8 cellular contexts compared by ENCODE assay signal in the genomic region with DNA sequence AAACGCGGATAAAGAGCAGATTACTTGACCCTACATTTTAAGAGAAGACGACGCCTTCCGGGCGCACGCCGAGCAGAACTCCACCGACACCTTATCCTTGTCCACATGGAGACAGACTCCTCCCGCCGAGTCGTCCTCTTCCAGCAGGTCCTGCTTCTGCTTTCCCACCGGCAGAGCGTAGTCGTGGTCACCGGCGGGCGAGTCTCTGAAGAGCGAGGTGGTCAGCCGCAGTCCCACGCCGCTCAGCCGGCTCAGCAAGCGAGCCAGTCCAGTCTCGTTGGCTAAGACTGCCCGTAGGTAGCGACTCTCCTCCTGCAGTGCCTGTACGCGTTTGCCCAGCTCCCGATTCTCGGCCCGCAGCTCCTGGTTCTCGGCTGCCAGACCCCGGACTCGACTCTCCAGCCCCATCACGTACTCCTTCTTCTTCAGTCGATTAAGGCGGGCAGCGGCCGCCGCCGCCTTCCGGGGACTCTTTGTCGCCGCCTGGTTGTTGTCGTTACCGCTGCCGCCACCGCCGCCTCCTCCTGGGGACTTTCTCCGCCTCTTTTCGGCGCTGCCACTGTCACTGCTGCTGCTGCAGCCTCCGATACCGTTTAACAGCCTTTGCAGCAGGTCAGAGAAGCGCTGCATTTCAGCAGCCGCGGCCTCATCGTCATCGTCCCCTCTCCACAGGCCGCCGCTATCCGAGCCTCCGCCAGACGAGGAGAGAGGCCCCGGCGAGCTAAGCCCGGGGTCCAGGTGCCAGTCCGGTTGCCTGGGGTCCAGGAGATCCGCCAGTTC. TPM values are rescaled to one million over a fixed set of nuclear protein-coding genes. Genes with fewer than 3 reads are reported as not detected.
A peak's percentile ranks its signal among the peaks of the same experiment; 100 is the strongest.
DNase-seq lines count a peak whose midpoint lies in the region; ATAC-seq lines count a peak whose summit lies in the region.

No MANE protein-coding gene starts in this region.

- H3K4me3 ChIP-seq in BLaER1 (peak overlapping the region; percentile 90), duodenal mucosa (ENCODE audit: low read depth in 1 of 2, low read length in 2 of 2) (peak overlapping the region; percentile 86 to 96)

- peak overlapping the region; percentile 99 for H3K27ac ChIP-seq in BLaER1
- H3K27ac ChIP-seq in duodenal mucosa (ENCODE audit: low read depth, low read length), result peak overlapping the region; percentile 96

- H3K9ac ChIP-seq in BLaER1 (peak overlapping the region; percentile 98), duodenal mucosa (ENCODE audit: low read depth in 1 of 2, low read length in 2 of 2) (peak overlapping the region; percentile 88 to 96)

- H3K4me1 ChIP-seq in BLaER1 (peaks cover 45% of the 10 kb centered on the region), duodenal mucosa (ENCODE audit: control insufficient read depth in 1 of 2, insufficient read depth in 2 of 2, low read length in 2 of 2) (peaks cover 33 to 40% of the 10 kb centered on the region in 2 donors)

- H3K4me2 ChIP-seq in BLaER1, result peak overlapping the region; percentile 95

- ATAC-seq in GM19023 (IDR thresholded peaks at IDR 0.05; ENCODE audit: unreplicated experiment) (peak; percentile 73), HG03159 (IDR thresholded peaks at IDR 0.05; ENCODE audit: unreplicated experiment) (peak; percentile 77)

- DNase-seq in NCI-H510A treated with DMSO at 0.1 percent for 48 hours (lab: John Stamatoyannopoulos, UW) (peak; percentile 63), lung microvascular endothelial cell (ENCODE audit: low read depth in 2 of 2) (peak; percentile 63 to 67)
- peak; percentile 85 to 87 for DNase-seq in activated CD4-positive, alpha-beta T cell treated with anti-CD3 and anti-CD28 coated beads, Interleukin-2, amount 50 U/mL, for 48 hours
- peak; percentile 82 for DNase-seq in stimulated activated CD8-positive, alpha-beta memory T cell treated with anti-CD3 and anti-CD28 coated beads, Interleukin-12 subunit alpha, Interleukin-12 subunit beta, amount 100 ng/mL, for 1 hour (ENCODE audit: low read depth)

- peaks cover 21% of the 10 kb centered on the region for H3K36me3 ChIP-seq in BLaER1
- peaks cover 12 to 13% of the 10 kb centered on the region in 2 donors for H3K36me3 ChIP-seq in duodenal mucosa (ENCODE audit: control insufficient read depth in 1 of 2, insufficient read depth in 2 of 2, low read length in 2 of 2)

- no peaks in the 10 kb centered on the region for H3K9me3 ChIP-seq in BLaER1
- no peaks in the 10 kb centered on the region for H3K9me3 ChIP-seq in duodenal mucosa (ENCODE audit: control insufficient read depth in 1 of 2, low read length in 2 of 2)

- peaks cover 57% of the 10 kb centered on the region for H4K20me1 ChIP-seq in BLaER1

- H3K27me3 ChIP-seq in BLaER1 (no peaks in the 10 kb centered on the region), duodenal mucosa (ENCODE audit: control insufficient read depth in 1 of 2, insufficient read depth in 2 of 2, low read length in 2 of 2) (no peaks in the 10 kb centered on the region)

RNA-seq across cellular contexts. Expression of a gene that starts 1.0 kb away (rescaled TPM):
- total RNA-seq in lung microvascular endothelial cell, result 16.3 and 22.4 TPM in 2 replicates

RNA-seq across cellular contexts. Expression of a gene that starts 16.2 kb away (rescaled TPM):
- 32.9 and 34.9 TPM in 2 replicates for total RNA-seq in lung microvascular endothelial cell

RNA-seq across cellular contexts. Expression of a gene that starts 22.0 kb away (rescaled TPM):
- under 0.01 TPM in 1 of 2 replicates, not detected in the other for total RNA-seq in lung microvascular endothelial cell

RNA-seq across cellular contexts. Expression of a gene that starts 35.6 kb away (rescaled TPM):
- 35.5 and 43.8 TPM in 2 replicates for total RNA-seq in lung microvascular endothelial cell

RNA-seq across cellular contexts. Expression of a gene that starts 36.8 kb away (rescaled TPM):
- total RNA-seq in lung microvascular endothelial cell, result 0.40 and 0.44 TPM in 2 replicates

Comparison
In these comparisons a context has a peak if more than half of its experiments do, and no peak if none do; other contexts are left out.
1. Peak in every context shown above with its lines: DNase-seq, ATAC-seq, H3K4me3 ChIP-seq and H3K27ac ChIP-seq.